Comparison of ENCODE assay signal across 9 cellular contexts in the genomic region with DNA sequence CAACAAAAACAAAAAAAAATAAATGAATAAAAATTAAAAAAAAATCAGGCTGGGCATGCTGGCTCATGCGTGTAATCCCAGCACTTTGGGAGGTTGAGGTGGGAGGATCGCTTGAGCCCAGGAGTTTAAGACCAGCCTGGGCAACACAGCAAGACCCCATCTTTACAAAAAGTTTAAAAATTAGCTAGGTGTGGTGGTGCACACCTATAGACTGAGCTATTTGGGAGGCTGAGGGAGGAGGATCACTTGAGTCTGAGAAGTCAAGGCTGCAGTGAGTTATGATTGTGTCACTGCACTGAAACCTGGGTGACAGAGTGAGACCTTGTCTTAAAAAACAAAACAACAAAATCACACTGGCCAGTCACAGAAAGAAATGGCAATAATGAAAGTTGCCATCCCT. TPM values are rescaled to one million over a fixed set of nuclear protein-coding genes. Genes with fewer than 3 reads are reported as not detected.
DNase-seq lines count a peak whose midpoint lies in the region; ATAC-seq and TF ChIP-seq lines count a peak whose summit lies in the region.
"Had no signal": no experiment of that assay in that cellular context is flagged by ENCODE, and none has a peak within 500 bp of the region (broad histone marks: within the 10 kb centered on the region; RNA-seq: fewer than 3 reads in every experiment).

No MANE protein-coding gene starts in this region.

- H3K27ac Mint-ChIP-seq in Calu3 (ENCODE audit: unreplicated experiment) (no peak overlapping the region), natural killer cell (peak overlapping the region; percentile 79 to 85)
- peak overlapping the region; percentile 81 for H3K27ac Mint-ChIP-seq in activated naive CD8-positive, alpha-beta T cell treated with anti-CD3 and anti-CD28 coated beads, Interleukin-2, amount 50 U/mL, for 24 hours
- H3K27ac Mint-ChIP-seq: nephron progenitor cell had no signal

- H3K27me3 Mint-ChIP-seq in Calu3 (ENCODE audit: unreplicated experiment) (no peaks in the 10 kb centered on the region), natural killer cell (ENCODE audit: low read depth in 2 of 2) (no peaks in the 10 kb centered on the region)
- H3K27me3 Mint-ChIP-seq in activated naive CD8-positive, alpha-beta T cell treated with anti-CD3 and anti-CD28 coated beads, Interleukin-2, amount 50 U/mL, for 24 hours: no peaks in the 10 kb centered on the region

- H3K4me1 Mint-ChIP-seq in Calu3 (ENCODE audit: low read depth, unreplicated experiment) (peaks cover 24% of the 10 kb centered on the region), natural killer cell (peaks cover 34 to 42% of the 10 kb centered on the region in 2 donors)
- H3K4me1 Mint-ChIP-seq in activated naive CD8-positive, alpha-beta T cell treated with anti-CD3 and anti-CD28 coated beads, Interleukin-2, amount 50 U/mL, for 24 hours: peaks cover 65% of the 10 kb centered on the region

- BruUV-seq in Calu3 (replicated peaks; lab: Mats Ljungman, UMichigan): no TSS peak

- DNase-seq in Calu3 (no peak), natural killer cell (no peak), GM10266 (ENCODE audit: extremely low spot score) (no peak), inferior parietal cortex (ENCODE audit: extremely low spot score) (no peak), NCI-H2107 (lab: John Stamatoyannopoulos, UW) (no peak)
- DNase-seq in activated naive CD8-positive, alpha-beta T cell treated with anti-CD3 and anti-CD28 coated beads, Interleukin-2, amount 50 U/mL, for 24 hours: no peak
- DNase-seq: nephron progenitor cell had no signal

- CTCF ChIA-PET in Calu3 (lab: Charles Lee): interaction anchor here (1.3 kb wide), 1 partner anchor 89 kb away, joined by 5 read pairs; no protein-coding TSS in a partner anchor

- TF ChIP-seq CTCF in Calu3 (IDR thresholded peaks at IDR 0.05; ENCODE audit: unreplicated experiment): no peak
- no peak for TF ChIP-seq CTCF in natural killer cell (IDR thresholded peaks at IDR 0.05)
- no peak for TF ChIP-seq CTCF in GM10266 (IDR thresholded peaks at IDR 0.05; ENCODE audit: control insufficient read depth, insufficient read depth, low read depth, missing control alignments)

- H3K4me3 Mint-ChIP-seq in Calu3 (ENCODE audit: low read depth, unreplicated experiment): peak overlapping the region; percentile 68
- H3K4me3 Mint-ChIP-seq in activated naive CD8-positive, alpha-beta T cell treated with anti-CD3 and anti-CD28 coated beads, Interleukin-2, amount 50 U/mL, for 24 hours: peak overlapping the region; percentile 84
- peak overlapping the region; percentile 93 for H3K4me3 Mint-ChIP-seq in natural killer cell
- H3K4me3 Mint-ChIP-seq: nephron progenitor cell had no signal

- H3K9me3 Mint-ChIP-seq in Calu3 (ENCODE audit: low read depth, unreplicated experiment) (peaks cover 2% of the 10 kb centered on the region), natural killer cell (no peaks in the 10 kb centered on the region)
- H3K9me3 Mint-ChIP-seq in activated naive CD8-positive, alpha-beta T cell treated with anti-CD3 and anti-CD28 coated beads, Interleukin-2, amount 50 U/mL, for 24 hours: peaks cover 19% of the 10 kb centered on the region

- peak; percentile 16 for ATAC-seq in HG03135 (IDR thresholded peaks at IDR 0.05; ENCODE audit: unreplicated experiment)
- no peak for ATAC-seq in activated naive CD8-positive, alpha-beta T cell treated with anti-CD3 and anti-CD28 coated beads, Interleukin-2, amount 50 U/mL, for 24 hours
- ATAC-seq in natural killer cell: no peak
- ATAC-seq in GM19324 (IDR thresholded peaks at IDR 0.05; ENCODE audit: low FRiP score, unreplicated experiment): no peak

- intact Hi-C loops in Calu3 (cut with micrococcal nuclease; ENCODE audit: unreplicated experiment): no loop called here
- intact Hi-C loops in natural killer cell (cut with micrococcal nuclease): no loop called here

- H3K36me3 Mint-ChIP-seq in Calu3 (ENCODE audit: insufficient read depth, unreplicated experiment): peaks cover 19% of the 10 kb centered on the region
- peaks cover 17% of the 10 kb centered on the region for H3K36me3 Mint-ChIP-seq in activated naive CD8-positive, alpha-beta T cell treated with anti-CD3 and anti-CD28 coated beads, Interleukin-2, amount 50 U/mL, for 24 hours (ENCODE audit: low read depth)
- no peaks in the 10 kb centered on the region for H3K36me3 Mint-ChIP-seq in natural killer cell

RNA-seq across cellular contexts. Expression of a gene that starts 3.4 kb away (rescaled TPM):
- total RNA-seq in Calu3 (2022) (11.2 and 11.5 TPM in 2 replicates), natural killer cell (10 to 100 TPM; 59.1 to 74.3 (median 60.0) TPM)

RNA-seq across cellular contexts. Expression of a gene that starts 21.3 kb away (rescaled TPM):
- total RNA-seq in Calu3 (2022) (9.2 and 12.3 TPM in 2 replicates), natural killer cell (1 to 10 TPM; 1.5 to 2.0 (median 1.5) TPM)
